ENCODE assay signal across 8 cellular contexts in the genomic region with DNA sequence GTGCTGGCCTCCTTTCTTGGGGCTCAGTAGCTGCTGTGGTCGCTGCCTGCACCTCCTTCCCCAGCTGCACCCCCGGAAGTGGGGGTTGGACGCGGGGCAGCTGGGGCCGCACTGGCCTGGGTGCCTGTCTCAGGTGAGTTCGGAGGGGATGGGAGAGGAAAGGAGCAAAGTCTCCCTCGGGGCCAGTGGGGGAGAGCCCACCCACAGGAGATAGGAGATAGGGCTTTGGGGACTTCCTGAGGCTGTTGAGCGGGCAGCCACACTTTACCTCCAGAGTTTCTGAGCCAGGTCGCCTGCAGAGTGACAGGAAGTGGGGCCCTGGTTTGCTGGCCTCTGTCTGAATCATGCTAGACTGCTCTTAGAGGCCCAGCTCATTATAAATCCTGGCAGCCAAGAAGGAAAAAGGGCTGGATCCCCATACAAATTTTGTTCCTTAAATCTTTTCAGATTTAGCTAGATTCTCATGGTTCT. TPM values are rescaled to one million over a fixed set of nuclear protein-coding genes. Genes with fewer than 3 reads are reported as not detected.
A peak's percentile ranks its signal among the peaks of the same experiment; 100 is the strongest.
DNase-seq lines count a peak whose midpoint lies in the region; ATAC-seq and TF ChIP-seq lines count a peak whose summit lies in the region.

No MANE protein-coding gene starts in this region.

- H3K4me3 Mint-ChIP-seq in activated CD8-positive, alpha-beta T cell treated with anti-CD3 and anti-CD28 coated beads, Interleukin-2, amount 10 ng/mL, durations not matched to agents 7 days and 5 days: peak overlapping the region; percentile 72
- H3K4me3 Mint-ChIP-seq in natural killer cell (peak overlapping the region; percentile 94), HFFc6 (no peak overlapping the region)

- intact Hi-C loops in natural killer cell (cut with micrococcal nuclease) (loop anchor here (1.0 kb wide), 1 partner anchor 10 kb away; no protein-coding TSS in a partner anchor), cardiac septum (cut with DNase I) (no loop called here)

- H3K27ac Mint-ChIP-seq in activated CD8-positive, alpha-beta T cell treated with anti-CD3 and anti-CD28 coated beads, Interleukin-2, amount 10 ng/mL, durations not matched to agents 7 days and 5 days: peak overlapping the region; percentile 89
- H3K27ac Mint-ChIP-seq in natural killer cell: peak overlapping the region; percentile 88 to 95
- no peak overlapping the region for H3K27ac Mint-ChIP-seq in HFFc6

- no peak for TF ChIP-seq CTCF in natural killer cell (IDR thresholded peaks at IDR 0.05)
- TF ChIP-seq CTCF in HFFc6 (IDR thresholded peaks at IDR 0.05): no peak

- H3K9me3 Mint-ChIP-seq in activated CD8-positive, alpha-beta T cell treated with anti-CD3 and anti-CD28 coated beads, Interleukin-2, amount 10 ng/mL, durations not matched to agents 7 days and 5 days (ENCODE audit: insufficient read depth): no peaks in the 10 kb centered on the region
- no peaks in the 10 kb centered on the region for H3K9me3 Mint-ChIP-seq in natural killer cell
- no peaks in the 10 kb centered on the region for H3K9me3 Mint-ChIP-seq in HFFc6

- H3K36me3 Mint-ChIP-seq in activated CD8-positive, alpha-beta T cell treated with anti-CD3 and anti-CD28 coated beads, Interleukin-2, amount 10 ng/mL, durations not matched to agents 7 days and 5 days (ENCODE audit: low read depth): peaks cover 73% of the 10 kb centered on the region
- H3K36me3 Mint-ChIP-seq in natural killer cell: peaks cover 10% of the 10 kb centered on the region
- no peaks in the 10 kb centered on the region for H3K36me3 Mint-ChIP-seq in HFFc6 (ENCODE audit: low read depth)

- peaks cover 91% of the 10 kb centered on the region for H3K4me1 Mint-ChIP-seq in activated CD8-positive, alpha-beta T cell treated with anti-CD3 and anti-CD28 coated beads, Interleukin-2, amount 10 ng/mL, durations not matched to agents 7 days and 5 days (ENCODE audit: low read depth)
- H3K4me1 Mint-ChIP-seq in natural killer cell: peaks cover 96 to 98% of the 10 kb centered on the region in 2 donors
- peaks cover 38% of the 10 kb centered on the region for H3K4me1 Mint-ChIP-seq in HFFc6 (ENCODE audit: low read depth)

- CTCF ChIA-PET in activated CD8-positive, alpha-beta T cell treated with anti-CD3 and anti-CD28 coated beads, Interleukin-2, amount 10 ng/mL, durations not matched to agents 7 days and 5 days (lab: Charles Lee): interaction anchor here (0.9 to 4.3 kb wide), 13 partner anchors 9 to 124 kb away, joined by 3 to 29 read pairs (median 4); no protein-coding TSS in a partner anchor

- peak; percentile 23 for DNase-seq in ELR (ENCODE audit: low read depth)
- DNase-seq in activated CD8-positive, alpha-beta T cell treated with anti-CD3 and anti-CD28 coated beads, Interleukin-2, amount 10 ng/mL, durations not matched to agents 7 days and 5 days: peak; percentile 80
- peak; percentile 62 for DNase-seq in natural killer cell
- DNase-seq in HFFc6: no peak
- DNase-seq in HT-29 (ENCODE audit: low spot score): no peak
- DNase-seq in cardiac septum (ENCODE audit: low spot score): no peak

- ATAC-seq in GM21390 (IDR thresholded peaks at IDR 0.05; ENCODE audit: unreplicated experiment) (peak; percentile 62), HG03565 (IDR thresholded peaks at IDR 0.05; ENCODE audit: unreplicated experiment) (peak; percentile 43), natural killer cell (peak; percentile 68 to 73 (median 72))
- ATAC-seq in activated CD8-positive, alpha-beta T cell treated with anti-CD3 and anti-CD28 coated beads, Interleukin-2, amount 10 ng/mL, durations not matched to agents 7 days and 5 days: peak; percentile 86

- POLR2A ChIA-PET in activated CD8-positive, alpha-beta T cell treated with anti-CD3 and anti-CD28 coated beads, Interleukin-2, amount 10 ng/mL, durations not matched to agents 7 days and 5 days (lab: Charles Lee): interaction anchor here (0.6 to 5.0 kb wide), 11 partner anchors 8 to 87 kb away, joined by 3 to 36 read pairs (median 10); partner anchors contain the start of gene MBP

- no peaks in the 10 kb centered on the region for H3K27me3 Mint-ChIP-seq in activated CD8-positive, alpha-beta T cell treated with anti-CD3 and anti-CD28 coated beads, Interleukin-2, amount 10 ng/mL, durations not matched to agents 7 days and 5 days (ENCODE audit: low read depth)
- H3K27me3 Mint-ChIP-seq in natural killer cell (ENCODE audit: low read depth in 2 of 2) (no peaks in the 10 kb centered on the region), HFFc6 (ENCODE audit: insufficient read depth) (peaks cover 2% of the 10 kb centered on the region; the same call in 1 of the 2 replicates)

RNA-seq across cellular contexts. Expression of gene MBP, which starts 8.1 kb away (rescaled TPM):
- total RNA-seq in activated CD8-positive, alpha-beta T cell treated with anti-CD3 and anti-CD28 coated beads, Interleukin-2, amount 10 ng/mL, durations not matched to agents 7 days and 5 days: 10 to 100 TPM; 86.5 to 87.0 TPM
- total RNA-seq in natural killer cell (100 to 1,000 TPM; 183 to 344 (median 325) TPM), cardiac septum (37.7 TPM)
- total RNA-seq in HFFc6 (2021; fragmentation: NEBNext Ultra II Directional; extraction: Animal tissue kit (Norgen Biotek cat#: 25700)): under 1 TPM in 5 of 6 experiments, not detected in 1; 0.05 to 0.23 (median 0.12) TPM
- 27.4 and 28.9 TPM in 2 replicates for total RNA-seq in HT-29 (2014; rRNA removed; shearing (Covaris generic))

Comparison
In these comparisons a context has a peak if more than half of its experiments do, and no peak if none do; other contexts are left out.
1. DNase-seq: peak in ELR (single experiment), activated CD8-positive, alpha-beta T cell treated with anti-CD3 and anti-CD28 coated beads, Interleukin-2, amount 10 ng/mL, durations not matched to agents 7 days and 5 days (single experiment) and natural killer cell (single experiment); none in HFFc6 (single experiment), HT-29 (single experiment) and cardiac septum (single experiment).
2. RNA of gene MBP, which starts 8.1 kb away (total RNA-seq): 183 to 344 TPM in natural killer cell, 86.5 to 87.0 TPM in activated CD8-positive, alpha-beta T cell treated with anti-CD3 and anti-CD28 coated beads, Interleukin-2, amount 10 ng/mL, durations not matched to agents 7 days and 5 days, 37.7 TPM in cardiac septum (single experiment) and 27.4 to 28.9 TPM in HT-29; 0.05 to 0.23 TPM in HFFc6; every median in the first group is over 10 times any median in the second.
3. Peak in every context shown above with its lines, with median percentiles within 50 percentile points of each other: ATAC-seq.